Comparison of ENCODE assay signal across 13 cellular contexts in the genomic region with DNA sequence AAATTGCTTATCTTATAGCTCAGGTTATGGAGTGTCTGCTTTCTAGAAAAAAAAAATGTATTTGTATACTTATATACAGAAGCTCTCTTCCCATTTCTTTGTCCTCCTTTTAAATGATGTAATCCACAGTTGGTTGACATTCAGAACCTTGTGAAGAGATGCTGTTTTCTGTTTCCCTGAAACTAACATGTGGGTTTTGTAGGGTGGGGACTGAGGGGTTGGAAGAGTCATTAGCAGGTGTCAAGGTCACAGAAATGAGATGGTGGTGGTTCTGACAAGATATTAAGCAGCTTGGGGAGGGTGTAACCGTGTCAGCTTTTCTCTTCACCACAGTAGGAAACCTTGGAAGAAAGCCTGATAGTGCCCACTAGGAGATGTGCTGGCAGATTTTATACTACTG. TPM values are rescaled to one million over a fixed set of nuclear protein-coding genes. Genes with fewer than 3 reads are reported as not detected.
A peak's percentile ranks its signal among the peaks of the same experiment; 100 is the strongest.
DNase-seq lines count a peak whose midpoint lies in the region; ATAC-seq and TF ChIP-seq lines count a peak whose summit lies in the region.
"Had no signal": no experiment of that assay in that cellular context is flagged by ENCODE, and none has a peak within 500 bp of the region (broad histone marks: within the 10 kb centered on the region; RNA-seq: fewer than 3 reads in every experiment).

No MANE protein-coding gene starts in this region.

- CTCF ChIA-PET in activated CD4-positive, alpha-beta T cell treated with anti-CD3 and anti-CD28 coated beads for 36 hours (lab: Charles Lee) = interaction anchor here (0.7 to 3.8 kb wide), 5 partner anchors 10 to 287 kb away, joined by 3 to 15 read pairs (median 4); no protein-coding TSS in a partner anchor

- DNase-seq in activated CD4-positive, alpha-beta T cell treated with anti-CD3 and anti-CD28 coated beads for 36 hours = peak; percentile 33
- DNase-seq in activated CD4-positive, alpha-beta T cell treated with anti-CD3 and anti-CD28 coated beads for 1 hour = no peak
- peak in 1 of 2 donors; percentile 25 for DNase-seq in activated naive CD4-positive, alpha-beta T cell treated with anti-CD3 and anti-CD28 coated beads, Interleukin-2, amount 50 U/mL, for 72 hours (ENCODE audit: low spot score in 2 of 2)
- DNase-seq in neural crest cell (ENCODE audit: low read depth, low spot score) (no peak), lower lobe of right lung (no peak), hippocampal formation (lab: John Stamatoyannopoulos, UW) (no peak)
- DNase-seq: gastrocnemius medialis, GDM1, H7, NCI-H774 had no signal

- no peaks in the 10 kb centered on the region for H3K9me3 ChIP-seq in lower lobe of right lung
- H3K9me3 ChIP-seq: gastrocnemius medialis had no signal

- ATAC-seq in activated CD4-positive, alpha-beta T cell treated with anti-CD3 and anti-CD28 coated beads for 36 hours = peak; percentile 11
- ATAC-seq in activated naive CD4-positive, alpha-beta T cell treated with anti-CD3 and anti-CD28 coated beads, Interleukin-2, amount 50 U/mL, for 72 hours = peak; percentile 4 to 26
- ATAC-seq in lower lobe of right lung (no peak), HG03439 (IDR thresholded peaks at IDR 0.05; ENCODE audit: unreplicated experiment) (no peak)
- ATAC-seq: gastrocnemius medialis had no signal

- no peaks in the 10 kb centered on the region for H3K9me3 Mint-ChIP-seq in activated CD4-positive, alpha-beta T cell treated with anti-CD3 and anti-CD28 coated beads for 36 hours (ENCODE audit: low read depth)
- no peaks in the 10 kb centered on the region for H3K9me3 Mint-ChIP-seq in IgD-negative memory B cell
- peaks cover 0 to 5% of the 10 kb centered on the region in 2 donors for H3K9me3 Mint-ChIP-seq in activated naive CD4-positive, alpha-beta T cell treated with anti-CD3 and anti-CD28 coated beads, Interleukin-2, amount 50 U/mL, for 72 hours
- H3K9me3 Mint-ChIP-seq in neural crest cell = no peaks in the 10 kb centered on the region

- POLR2A ChIA-PET in activated CD4-positive, alpha-beta T cell treated with anti-CD3 and anti-CD28 coated beads for 36 hours (lab: Charles Lee) = interaction anchor here (0.5 to 1.4 kb wide), 11 partner anchors 10 to 69 kb away, joined by 3 to 13 read pairs (median 3); no protein-coding TSS in a partner anchor

- H3K36me3 ChIP-seq in lower lobe of right lung = no peaks in the 10 kb centered on the region
- H3K36me3 ChIP-seq: gastrocnemius medialis had no signal

- no peaks in the 10 kb centered on the region for H3K27me3 Mint-ChIP-seq in activated CD4-positive, alpha-beta T cell treated with anti-CD3 and anti-CD28 coated beads for 36 hours
- no peaks in the 10 kb centered on the region for H3K27me3 Mint-ChIP-seq in IgD-negative memory B cell
- H3K27me3 Mint-ChIP-seq in neural crest cell (ENCODE audit: low read depth) = no peaks in the 10 kb centered on the region

- H3K4me3 Mint-ChIP-seq in activated CD4-positive, alpha-beta T cell treated with anti-CD3 and anti-CD28 coated beads for 36 hours = peak overlapping the region; percentile 77
- H3K4me3 Mint-ChIP-seq in IgD-negative memory B cell = peak overlapping the region; percentile 4 to 98 (median 84)
- H3K4me3 Mint-ChIP-seq in neural crest cell = peak overlapping the region; percentile 72

- peaks cover 50% of the 10 kb centered on the region for H3K4me1 ChIP-seq in lower lobe of right lung

- TF ChIP-seq CTCF in neural crest cell (conservative IDR thresholded peaks at IDR 0.05) (no peak), lower lobe of right lung (IDR thresholded peaks at IDR 0.05) (no peak)

- H3K36me3 Mint-ChIP-seq in activated CD4-positive, alpha-beta T cell treated with anti-CD3 and anti-CD28 coated beads for 36 hours (ENCODE audit: low read depth) = peaks cover 17% of the 10 kb centered on the region
- peaks cover 9% of the 10 kb centered on the region for H3K36me3 Mint-ChIP-seq in IgD-negative memory B cell
- H3K36me3 Mint-ChIP-seq in activated naive CD4-positive, alpha-beta T cell treated with anti-CD3 and anti-CD28 coated beads, Interleukin-2, amount 50 U/mL, for 72 hours = peaks cover 6 to 8% of the 10 kb centered on the region in 2 donors
- no peaks in the 10 kb centered on the region for H3K36me3 Mint-ChIP-seq in neural crest cell (ENCODE audit: low read depth)

- no peak overlapping the region for H3K4me3 ChIP-seq in lower lobe of right lung
- H3K4me3 ChIP-seq: gastrocnemius medialis had no signal

- peak overlapping the region; percentile 81 for H3K27ac Mint-ChIP-seq in activated CD4-positive, alpha-beta T cell treated with anti-CD3 and anti-CD28 coated beads for 36 hours
- H3K27ac Mint-ChIP-seq in IgD-negative memory B cell (peak overlapping the region in 2 of 3 donors; percentile 69 to 93), neural crest cell (ENCODE audit: unreplicated experiment) (peak overlapping the region; percentile 24)
- H3K27ac Mint-ChIP-seq in activated naive CD4-positive, alpha-beta T cell treated with anti-CD3 and anti-CD28 coated beads, Interleukin-2, amount 50 U/mL, for 72 hours = peak overlapping the region; percentile 31 to 97
- H3K27ac Mint-ChIP-seq: progenitor cell of endocrine pancreas had no signal

- intact Hi-C loops in activated CD4-positive, alpha-beta T cell treated with anti-CD3 and anti-CD28 coated beads for 36 hours (cut with DNase I, micrococcal nuclease) = loop anchor here (5.0 to 10.0 kb wide), 5 partner anchors 77 to 956 kb away; partner anchors contain the start of genes ATP1B3 (in 1 of the 2) and XRN1 (in 1 of the 2)
- intact Hi-C loops in lower lobe of right lung (cut with DNase I) = no loop called here

- H3K27ac ChIP-seq in lower lobe of right lung = no peak overlapping the region
- H3K27ac ChIP-seq: gastrocnemius medialis had no signal

- H3K4me1 Mint-ChIP-seq in activated CD4-positive, alpha-beta T cell treated with anti-CD3 and anti-CD28 coated beads for 36 hours = peaks cover 79% of the 10 kb centered on the region
- H3K4me1 Mint-ChIP-seq in IgD-negative memory B cell = peaks cover 57 to 71% (median 61%) of the 10 kb centered on the region in 3 donors
- peaks cover 38% of the 10 kb centered on the region for H3K4me1 Mint-ChIP-seq in neural crest cell

- H3K27me3 ChIP-seq in lower lobe of right lung (ENCODE audit: low read depth) = no peaks in the 10 kb centered on the region
- H3K27me3 ChIP-seq: gastrocnemius medialis had no signal

RNA-seq across cellular contexts. Expression of gene RASA2, which starts 2.4 kb away (rescaled TPM):
- 10 to 100 TPM; 30.8 to 32.0 TPM for total RNA-seq in activated CD4-positive, alpha-beta T cell treated with anti-CD3 and anti-CD28 coated beads for 36 hours
- polyA plus RNA-seq in IgD-negative memory B cell = 27.0 TPM
- total RNA-seq in activated naive CD4-positive, alpha-beta T cell treated with anti-CD3 and anti-CD28 coated beads, Interleukin-2, amount 50 U/mL, for 72 hours = 10 to 100 TPM; 27.1 to 31.1 TPM
- 19.2 and 21.4 TPM in 2 replicates for total RNA-seq in neural crest cell
- 21.5 TPM for total RNA-seq in lower lobe of right lung

Comparison
In these comparisons a context has a peak if more than half of its experiments do, and no peak if none do; other contexts are left out.
1. ATAC-seq: peak in activated CD4-positive, alpha-beta T cell treated with anti-CD3 and anti-CD28 coated beads for 36 hours (single experiment) and activated naive CD4-positive, alpha-beta T cell treated with anti-CD3 and anti-CD28 coated beads, Interleukin-2, amount 50 U/mL, for 72 hours (2 of 2); none in lower lobe of right lung (0 of 2) and HG03439 (single experiment).
2. H3K27ac Mint-ChIP-seq: peak in every context shown above with its lines; median percentile 81 in activated CD4-positive, alpha-beta T cell treated with anti-CD3 and anti-CD28 coated beads for 36 hours; 81 in IgD-negative memory B cell; 64 in activated naive CD4-positive, alpha-beta T cell treated with anti-CD3 and anti-CD28 coated beads, Interleukin-2, amount 50 U/mL, for 72 hours; 24 in neural crest cell.
3. Peak in every context shown above with its lines, with median percentiles within 50 percentile points of each other: H3K4me3 Mint-ChIP-seq.